14 cellular contexts compared by ENCODE assay signal in the genomic region with DNA sequence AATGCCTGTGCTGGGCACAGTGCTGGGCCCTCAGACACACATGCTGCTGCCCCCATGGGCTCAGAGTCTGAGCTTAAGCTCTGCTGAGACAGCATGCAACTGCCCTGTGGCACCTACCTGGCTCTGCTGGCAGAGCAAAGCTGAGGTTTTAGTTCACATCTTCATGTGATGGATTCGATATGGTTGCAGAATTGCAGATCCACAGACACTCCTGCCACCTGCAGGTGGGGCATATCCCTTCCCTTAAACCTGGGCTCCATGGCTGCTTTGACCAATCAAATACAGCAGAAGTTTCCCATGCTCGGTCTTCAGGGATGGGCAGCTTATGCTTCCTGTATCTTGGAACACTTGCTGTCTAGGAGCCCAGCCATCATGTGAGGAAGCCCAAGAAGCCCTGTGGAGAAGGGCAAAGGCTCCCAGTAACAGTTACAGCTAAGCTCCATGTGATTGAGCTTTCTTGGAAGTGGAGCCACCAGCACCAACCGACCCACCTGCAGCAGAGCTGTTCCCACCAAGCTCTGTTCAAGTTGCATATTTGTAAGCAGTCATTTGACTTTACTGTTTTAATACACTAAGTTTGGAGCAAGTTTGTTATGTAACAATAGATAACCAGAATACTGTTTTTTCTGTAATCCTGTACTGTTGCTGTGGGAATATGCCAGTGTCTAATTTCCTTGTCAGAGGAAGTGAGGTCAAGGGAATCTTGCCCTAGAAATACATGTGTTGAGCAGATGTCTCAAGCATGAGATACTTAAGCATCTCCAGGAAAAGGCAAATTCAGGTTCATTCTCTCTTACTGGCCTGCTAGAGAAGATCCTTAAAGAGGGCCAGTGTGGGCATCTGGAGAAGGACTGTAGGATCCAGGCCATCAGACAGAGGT.
A peak's percentile ranks its signal among the peaks of the same experiment; 100 is the strongest.
DNase-seq lines count a peak whose midpoint lies in the region; ATAC-seq and TF ChIP-seq lines count a peak whose summit lies in the region.
"Had no signal": no experiment of that assay in that cellular context is flagged by ENCODE, and none has a peak within 500 bp of the region (broad histone marks: within the 10 kb centered on the region; RNA-seq: fewer than 3 reads in every experiment).

No MANE protein-coding gene starts in this region.

- H3K36me3 Mint-ChIP-seq in activated CD8-positive, alpha-beta T cell treated with anti-CD3 and anti-CD28 coated beads, Interleukin-2, amount 10 ng/mL, durations not matched to agents 7 days and 5 days (ENCODE audit: low read depth) = no peaks in the 10 kb centered on the region
- H3K36me3 Mint-ChIP-seq: T-cell had no signal

- H3K36me3 ChIP-seq in mammary epithelial cell (ENCODE audit: insufficient read depth, low read length) (no peaks in the 10 kb centered on the region), psoas muscle (ENCODE audit: insufficient read depth in 1 of 2, low read depth in 1 of 2) (no peaks in the 10 kb centered on the region), spleen (no peaks in the 10 kb centered on the region)
- H3K36me3 ChIP-seq: ascending aorta, right atrium auricular region, uterus had no signal

- peak; percentile 47 for DNase-seq in activated CD8-positive, alpha-beta memory T cell treated with anti-CD3 and anti-CD28 coated beads for 24 hours
- no peak for DNase-seq in activated CD8-positive, alpha-beta memory T cell treated with anti-CD3 and anti-CD28 coated beads, Interleukin-2, amount 50 U/mL, for 4 hours
- no peak for DNase-seq in mammary epithelial cell
- no peak for DNase-seq in psoas muscle
- DNase-seq in activated CD8-positive, alpha-beta T cell treated with anti-CD3 and anti-CD28 coated beads, Interleukin-2, amount 10 ng/mL, durations not matched to agents 7 days and 5 days = no peak
- DNase-seq in NK-92 (lab: John Stamatoyannopoulos, UW; ENCODE audit: unreplicated experiment) = no peak
- no peak for DNase-seq in spleen
- DNase-seq: NCI-H2029, T-cell, uterus had no signal

- intact Hi-C loops in mammary epithelial cell (cut with micrococcal nuclease) (loop anchor here (1.0 to 10.0 kb wide), 3 partner anchors 80 to 354 kb away; no protein-coding TSS in a partner anchor), psoas muscle (cut with DNase I) (loop anchor here in 1 of 2 donors (5.0 kb wide), 1 partner anchor 81 kb away; a partner anchor contains a TSS), spleen (cut with DNase I; ENCODE audit: low total_unique reads) (no loop called here)

- H3K27me3 ChIP-seq in mammary epithelial cell (ENCODE audit: insufficient read depth, low read length) (peaks cover 8% of the 10 kb centered on the region), psoas muscle (ENCODE audit: insufficient read depth in 3 of 3, low read length in 2 of 3) (no peaks in the 10 kb centered on the region), spleen (replicated peaks in 1 of 7) (peaks cover 0 to 15% (median 0%) of the 10 kb centered on the region in 7 donors)
- H3K27me3 ChIP-seq: ascending aorta, right atrium auricular region, uterus had no signal

- TF ChIP-seq CTCF in mammary epithelial cell (conservative IDR thresholded peaks at IDR 0.05 in 1 of 2, IDR thresholded peaks at IDR 0.05 in 1 of 2; ENCODE audit: extremely low read depth in 1 of 2, insufficient read depth in 1 of 2, low read depth in 1 of 2, low read length in 2 of 2) (peak; percentile 11 to 38), psoas muscle (IDR thresholded peaks at IDR 0.05) (peak; percentile 41), spleen (IDR thresholded peaks at IDR 0.05 in 8 of 11, conservative IDR thresholded peaks at IDR 0.05 in 3 of 11) (no peak)

- peak; percentile 29 to 62 (median 50) for ATAC-seq in psoas muscle
- no peak for ATAC-seq in activated CD8-positive, alpha-beta T cell treated with anti-CD3 and anti-CD28 coated beads, Interleukin-2, amount 10 ng/mL, durations not matched to agents 7 days and 5 days
- ATAC-seq: T-cell had no signal

- dilution Hi-C loops in mammary epithelial cell (cut with HindIII; ENCODE audit: low sequenced_read_pairs) = no loop called here

- H3K9me3 Mint-ChIP-seq in activated CD8-positive, alpha-beta T cell treated with anti-CD3 and anti-CD28 coated beads, Interleukin-2, amount 10 ng/mL, durations not matched to agents 7 days and 5 days (ENCODE audit: insufficient read depth) = no peaks in the 10 kb centered on the region
- H3K9me3 Mint-ChIP-seq: T-cell had no signal

- H3K4me3 Mint-ChIP-seq in activated CD8-positive, alpha-beta T cell treated with anti-CD3 and anti-CD28 coated beads, Interleukin-2, amount 10 ng/mL, durations not matched to agents 7 days and 5 days = no peak overlapping the region
- H3K4me3 Mint-ChIP-seq: T-cell had no signal

- H2AFZ ChIP-seq in mammary epithelial cell (ENCODE audit: low read depth, low read length) = no peak overlapping the region

- H3K4me3 ChIP-seq in mammary epithelial cell (replicated peaks in 1 of 3; ENCODE audit: insufficient read depth in 1 of 3, low read depth in 2 of 3, low read length in 3 of 3) (no peak overlapping the region), psoas muscle (no peak overlapping the region), spleen (no peak overlapping the region)
- H3K4me3 ChIP-seq: ascending aorta, right atrium auricular region, uterus had no signal

- BruUV-seq in mammary epithelial cell (replicated peaks; lab: Mats Ljungman, UMichigan) = no TSS peak

- H3K4me1 ChIP-seq in mammary epithelial cell (ENCODE audit: insufficient read depth, low read length) (peaks cover 25% of the 10 kb centered on the region), psoas muscle (peaks cover 26% of the 10 kb centered on the region), spleen (peaks cover 0 to 44% (median 14%) of the 10 kb centered on the region in 6 donors)

- 100% methylated on average over 2 of the region's 3 CpGs for WGBS in mammary epithelial cell (ENCODE audit: low coverage, missing lambda C conversion rate)
- 89 to 91% (median 91%) methylated on average over 3 of the region's 3 CpGs for WGBS in psoas muscle, 3 donors
- 91 to 96% (median 94%) methylated on average over 2 to 3 of the region's 3 CpGs for WGBS in spleen, 5 donors

- H3K27ac Mint-ChIP-seq in activated CD8-positive, alpha-beta T cell treated with anti-CD3 and anti-CD28 coated beads, Interleukin-2, amount 10 ng/mL, durations not matched to agents 7 days and 5 days = no peak overlapping the region
- H3K27ac Mint-ChIP-seq: T-cell had no signal

- TF ChIP-seq POLR2A in spleen (IDR thresholded peaks at IDR 0.05) = no peak

- no peak for TF ChIP-seq EP300 in Ishikawa (IDR thresholded peaks at IDR 0.05; ENCODE audit: borderline replicate concordance)

- no peaks in the 10 kb centered on the region for H4K20me1 ChIP-seq in mammary epithelial cell (ENCODE audit: insufficient read depth, low read length)

- no peak overlapping the region for H3K9ac ChIP-seq in mammary epithelial cell (ENCODE audit: insufficient read depth, low read length)

- POLR2A ChIA-PET in activated CD8-positive, alpha-beta T cell treated with anti-CD3 and anti-CD28 coated beads, Interleukin-2, amount 10 ng/mL, durations not matched to agents 7 days and 5 days (lab: Charles Lee) = no interaction called here

- CTCF ChIA-PET in mammary epithelial cell (lab: Charles Lee; ENCODE audit: low non-redundant PET) = interaction anchor here (0.5 kb wide), 1 partner anchor 353 kb away, joined by 5 read pairs; no protein-coding TSS in a partner anchor
- CTCF ChIA-PET in activated CD8-positive, alpha-beta T cell treated with anti-CD3 and anti-CD28 coated beads, Interleukin-2, amount 10 ng/mL, durations not matched to agents 7 days and 5 days (lab: Charles Lee) = interaction anchor here (1.2 kb wide), 2 partner anchors 9 to 79 kb away, joined by 3 to 4 read pairs; a partner anchor contains a TSS

- H3K27ac ChIP-seq in mammary epithelial cell (ENCODE audit: insufficient read depth, low read depth, low read length) = no peak overlapping the region
- no peak overlapping the region for H3K27ac ChIP-seq in psoas muscle
- H3K27ac ChIP-seq in spleen = no peak overlapping the region
- H3K27ac ChIP-seq: C4-2B had no signal

- peaks cover 8% of the 10 kb centered on the region for H3K4me1 Mint-ChIP-seq in activated CD8-positive, alpha-beta T cell treated with anti-CD3 and anti-CD28 coated beads, Interleukin-2, amount 10 ng/mL, durations not matched to agents 7 days and 5 days (ENCODE audit: low read depth)

- in situ Hi-C loops in mammary epithelial cell (cut with MboI; ENCODE audit: low sequenced_read_pairs in 2 of 2) = no loop called here

- no peak overlapping the region for H3K4me2 ChIP-seq in mammary epithelial cell (ENCODE audit: insufficient read depth, low read depth, low read length)

- H3K79me2 ChIP-seq in mammary epithelial cell (ENCODE audit: insufficient read depth, low read length) = no peaks in the 10 kb centered on the region

- H3K9me3 ChIP-seq in mammary epithelial cell (replicated peaks; ENCODE audit: insufficient read depth, low read length) (no peaks in the 10 kb centered on the region), psoas muscle (peaks cover 6% of the 10 kb centered on the region), spleen (no peaks in the 10 kb centered on the region)
- H3K9me3 ChIP-seq: uterus had no signal

- peak; percentile 41; the same call in 1 of the 2 replicates for TF ChIP-seq RAD21 in Ishikawa (IDR thresholded peaks at IDR 0.05; ENCODE audit: low read depth)

- peaks cover 68% of the 10 kb centered on the region for H3K27me3 Mint-ChIP-seq in activated CD8-positive, alpha-beta T cell treated with anti-CD3 and anti-CD28 coated beads, Interleukin-2, amount 10 ng/mL, durations not matched to agents 7 days and 5 days (ENCODE audit: low read depth)

TF ChIP-seq in Ishikawa, 13 proteins besides CTCF, POLR2A, EP300 and RAD21 (continues in another document):
- peak; percentile 44; the same call in 1 of the 2 replicates for TF ChIP-seq YY1 (IDR thresholded peaks at IDR 0.05; ENCODE audit: low read depth)
- TF ChIP-seq NFIC (IDR thresholded peaks at IDR 0.05) = no peak

Comparison
In these comparisons a context has a peak if more than half of its experiments do, and no peak if none do; other contexts are left out.
1. CTCF ChIP-seq: peak in mammary epithelial cell (2 of 2) and psoas muscle (single experiment); none in spleen (0 of 11).